1 cellular context compared by ENCODE assay signal in genomic region chr15:39777497-39777896, GRCh38.
TF ChIP-seq lines count a peak whose summit lies in the region.

No MANE protein-coding gene starts in this region.

TF ChIP-seq in H1, 55 proteins besides CTCF, POLR2A, EP300 and RAD21:
- TF ChIP-seq RBBP5 (IDR thresholded peaks at IDR 0.05; ENCODE audit: borderline replicate concordance, low read depth, low read length) (no peak), KDM1A (IDR thresholded peaks at IDR 0.05; ENCODE audit: borderline replicate concordance, low read length) (no peak), RFX5 (IDR thresholded peaks at IDR 0.05; ENCODE audit: borderline replicate concordance, low read depth, low read length) (no peak)
